In genomic region chr5:119400248-119400647, GRCh38 we compare ENCODE assay signal across 12 cellular contexts. TPM values are rescaled to one million over a fixed set of nuclear protein-coding genes. Genes with fewer than 3 reads are reported as not detected.
DNase-seq lines count a peak whose midpoint lies in the region; ATAC-seq and TF ChIP-seq lines count a peak whose summit lies in the region.
"Had no signal": no experiment of that assay in that cellular context is flagged by ENCODE, and none has a peak within 500 bp of the region (broad histone marks: within the 10 kb centered on the region; RNA-seq: fewer than 3 reads in every experiment).

No MANE protein-coding gene starts in this region.

- no peaks in the 10 kb centered on the region for H3K27me3 ChIP-seq in thyroid gland
- no peaks in the 10 kb centered on the region for H3K27me3 ChIP-seq in HAP-1 (ENCODE audit: low read depth)
- H3K27me3 ChIP-seq: heart right ventricle had no signal

- H3K4me3 ChIP-seq in fibroblast of villous mesenchyme (ENCODE audit: low read depth, low read length) (no peak overlapping the region), thyroid gland (replicated peaks in 1 of 3) (no peak overlapping the region), HAP-1 (no peak overlapping the region)
- H3K4me3 ChIP-seq: heart right ventricle had no signal

- H3K27ac ChIP-seq in thyroid gland: peak overlapping the region in 2 of 3 donors; percentile 56 to 64
- H3K27ac ChIP-seq: C4-2B had no signal

- intact Hi-C loops in thyroid gland (cut with DNase I): loop anchor here (10.0 kb wide), 1 partner anchor 75 kb away; no protein-coding TSS in a partner anchor

- in situ Hi-C loops in HAP-1 (cut with MboI; ENCODE audit: low sequenced_read_pairs): no loop called here

- TF ChIP-seq CTCF in fibroblast of villous mesenchyme (IDR thresholded peaks at IDR 0.05; ENCODE audit: insufficient read depth, low read depth, low read length) (no peak), thyroid gland (IDR thresholded peaks at IDR 0.05) (no peak)

- peak; percentile 39 for DNase-seq in stimulated activated CD4-positive, alpha-beta T cell treated with anti-CD3 and anti-CD28 coated beads, Interleukin-15, amount 100 ng/mL, for 24 hours
- DNase-seq in stimulated activated CD4-positive, alpha-beta T cell treated with anti-CD3 and anti-CD28 coated beads, Interleukin-4, amount 100 ng/mL, for 4 hours: no peak
- DNase-seq in NCI-H69 (lab: John Stamatoyannopoulos, UW) (peak; percentile 93), fibroblast of villous mesenchyme (ENCODE audit: low read depth) (peak; percentile 26), thyroid gland (peak; percentile 23 to 29), HAP-1 (ENCODE audit: low spot score in 2 of 2) (no peak), AG08396 (ENCODE audit: low spot score) (no peak)
- DNase-seq: heart right ventricle, Karpas-422, T-helper 1 cell had no signal

- ATAC-seq in GM21390 (IDR thresholded peaks at IDR 0.05; ENCODE audit: unreplicated experiment): no peak
- ATAC-seq: heart right ventricle had no signal

- H3K36me3 ChIP-seq in thyroid gland: no peaks in the 10 kb centered on the region
- H3K36me3 ChIP-seq in HAP-1 (replicated peaks): no peaks in the 10 kb centered on the region

- H3K4me1 ChIP-seq in thyroid gland: peaks cover 14 to 29% of the 10 kb centered on the region in 2 donors
- no peaks in the 10 kb centered on the region for H3K4me1 ChIP-seq in HAP-1

- no peak for TF ChIP-seq POLR2A in thyroid gland (IDR thresholded peaks at IDR 0.05)

- H3K9me3 ChIP-seq in thyroid gland (no peaks in the 10 kb centered on the region), HAP-1 (no peaks in the 10 kb centered on the region)
- H3K9me3 ChIP-seq: heart right ventricle had no signal

- WGBS in thyroid gland, 2 donors: 88 to 91% methylated on average over 2 of the region's 2 CpGs

RNA-seq across cellular contexts. Expression of gene TNFAIP8, which starts 44.4 kb away (rescaled TPM):
- total RNA-seq in fibroblast of villous mesenchyme (12.1 and 17.4 TPM in 2 replicates), thyroid gland (10 to 100 TPM; 15.7 to 36.8 (median 33.6) TPM)

RNA-seq across cellular contexts. Expression of gene HSD17B4, which starts 52.0 kb away (rescaled TPM):
- total RNA-seq in fibroblast of villous mesenchyme (128 and 183 TPM in 2 replicates), thyroid gland (100 to 1,000 TPM; 334 to 615 (median 467) TPM)

Comparison
In these comparisons a context has a peak if more than half of its experiments do, and no peak if none do; other contexts are left out.
1. DNase-seq: peak in stimulated activated CD4-positive, alpha-beta T cell treated with anti-CD3 and anti-CD28 coated beads, Interleukin-15, amount 100 ng/mL, for 24 hours (single experiment), NCI-H69 (single experiment), fibroblast of villous mesenchyme (single experiment) and thyroid gland (2 of 2); none in stimulated activated CD4-positive, alpha-beta T cell treated with anti-CD3 and anti-CD28 coated beads, Interleukin-4, amount 100 ng/mL, for 4 hours (0 of 2), HAP-1 (0 of 2) and AG08396 (single experiment).